ENCODE assay signal across 33 cellular contexts in genomic region chr6:41321183-41321582, GRCh38. TPM values are rescaled to one million over a fixed set of nuclear protein-coding genes. Genes with fewer than 3 reads are reported as not detected.
"Had no signal": no experiment of that assay in that cellular context is flagged by ENCODE, and none has a peak within 500 bp of the region (broad histone marks: within the 10 kb centered on the region; RNA-seq: fewer than 3 reads in every experiment).

No MANE protein-coding gene starts in this region.

- H3K9me3 ChIP-seq: ascending aorta, body of pancreas, Peyer's patch had no signal

- DNase-seq: activated B cell treated with CpG ODN at 0.5 μM for 24 hours; activated CD4-positive, alpha-beta T cell treated with anti-CD3 and anti-CD28 coated beads for 48 hours; activated CD4-positive, alpha-beta T cell treated with anti-CD3 and anti-CD28 coated beads, Interleukin-2, amount 50 U/mL, for 4 hours; activated CD4-positive, CD25-positive, alpha-beta regulatory T cell treated with anti-CD3 and anti-CD28 coated beads, Interleukin-2, amount 50 U/mL, for 72 hours; activated effector memory CD4-positive, alpha-beta T cell treated with anti-CD3 and anti-CD28 coated beads, Interleukin-2, amount 50 U/mL, for 16 hours; activated naive CD4-positive, alpha-beta T cell; activated naive CD8-positive, alpha-beta T cell treated with anti-CD3 and anti-CD28 coated beads, Interleukin-2, amount 10 ng/mL, durations not matched to agents 7 days and 5 days; activated T-cell treated with anti-CD3 and anti-CD28 coated beads, Interleukin-2, amount 50 U/mL, for 1 hour; activated T-cell treated with anti-CD3 and anti-CD28 coated beads, Interleukin-2, amount 50 U/mL, for 72 hours; amygdala; body of pancreas; caudate nucleus; cerebellar nuclear complex; MM.1S; MV-4-11; NCI-H82; SIG-M5; T-helper 1 cell; T-helper 2 cell; T-helper 9 cell had no signal

- H3K27ac ChIP-seq: ascending aorta, body of pancreas, KMS-11, Peyer's patch had no signal

- H3K4me1 ChIP-seq: ascending aorta had no signal

- H3K36me3 ChIP-seq: ascending aorta, Peyer's patch had no signal

- H3K4me3 ChIP-seq: ascending aorta, body of pancreas, Peyer's patch had no signal

- H3K27me3 ChIP-seq: ascending aorta, body of pancreas, Peyer's patch had no signal

- H3K9ac ChIP-seq: KMS-11 had no signal

- ATAC-seq: activated CD8-positive, alpha-beta T cell treated with anti-CD3 and anti-CD28 coated beads for 36 hours; body of pancreas; Right ventricle myocardium inferior; SK-N-SH treated with all-trans-retinoic acid at 6 μM for 48 hours had no signal

- H3K4me2 ChIP-seq: KMS-11 had no signal

RNA-seq across cellular contexts. Expression of gene NCR2, which starts 14.2 kb away (rescaled TPM):
- total RNA-seq: activated B cell treated with CpG ODN at 0.5 μM for 24 hours; activated CD8-positive, alpha-beta memory T cell treated with anti-CD3 and anti-CD28 coated beads for 36 hours; activated T-cell treated with anti-CD3 and anti-CD28 coated beads, Interleukin-2, amount 50 U/mL, for 72 hours; activated T-helper 17 cell treated with anti-CD3 and anti-CD28 coated beads, Interleukin-2, amount 50 U/mL, for 72 hours; ascending aorta; body of pancreas; bronchial epithelial cell; LHCN-M2; PC-3; Peyer's patch; Right ventricle myocardium inferior; SK-MEL-5 had no signal
- polyA plus RNA-seq: adipose tissue had no signal

RNA-seq across cellular contexts. Expression of gene TREM1, which starts 34.7 kb away (rescaled TPM):
- total RNA-seq: activated B cell treated with CpG ODN at 0.5 μM for 24 hours; activated CD8-positive, alpha-beta memory T cell treated with anti-CD3 and anti-CD28 coated beads for 36 hours; activated CD8-positive, alpha-beta T cell treated with anti-CD3 and anti-CD28 coated beads for 36 hours; activated naive CD8-positive, alpha-beta T cell treated with anti-CD3 and anti-CD28 coated beads, Interleukin-2, amount 10 ng/mL, durations not matched to agents 7 days and 5 days; ascending aorta; body of pancreas; SK-MEL-5 had no signal
